In the genomic region with DNA sequence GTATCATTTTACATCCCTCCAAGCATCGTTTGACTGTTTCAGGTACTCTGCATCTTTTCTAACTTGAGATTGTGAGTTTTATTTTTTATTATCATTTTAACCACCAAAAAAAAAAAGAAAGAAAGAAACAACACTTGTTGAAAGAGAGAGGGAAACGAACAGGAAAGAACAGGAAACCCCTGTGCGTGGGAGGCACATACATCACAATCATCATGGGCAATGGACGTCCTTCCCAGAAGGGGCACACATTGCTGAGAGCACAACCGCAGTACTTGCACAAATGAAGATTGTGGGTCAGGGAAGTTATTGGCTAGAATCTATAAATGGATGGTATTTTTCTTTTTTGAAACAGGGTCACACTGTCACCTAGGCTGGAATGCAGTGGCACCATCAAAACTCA, we compare ENCODE assay signal across 1 cellular context.
A peak's percentile ranks its signal among the peaks of the same experiment; 100 is the strongest.
TF ChIP-seq lines count a peak whose summit lies in the region.

No MANE protein-coding gene starts in this region.

TF ChIP-seq in K562, 482 proteins besides CTCF, POLR2A, EP300 and RAD21:
- TF ChIP-seq EGR1 (conservative IDR thresholded peaks at IDR 0.05) = 0 out of 2 replicates have a peak, but pooled peaks have one; percentile 6
- TF ChIP-seq MAX (CRISPR knock-in tag; IDR thresholded peaks at IDR 0.05) = no peak
